1 cellular context compared by ENCODE assay signal in genomic region chr12:64669270-64669842, GRCh38.
A peak's percentile ranks its signal among the peaks of the same experiment; 100 is the strongest.
TF ChIP-seq lines count a peak whose summit lies in the region.

No MANE protein-coding gene starts in this region.

TF ChIP-seq in HepG2, 621 proteins besides CTCF, POLR2A, EP300 and RAD21 (continued from another document and continues in another):
- peak; percentile 42; the same call in 1 of the 2 replicates for TF ChIP-seq GFI1 (CRISPR knock-in tag; IDR thresholded peaks at IDR 0.05; ENCODE audit: borderline replicate concordance)
- no peak for TF ChIP-seq ZNF83 (CRISPR knock-in tag; IDR thresholded peaks at IDR 0.05; ENCODE audit: borderline replicate concordance)
- no peak for TF ChIP-seq HOXA9 (CRISPR knock-in tag; IDR thresholded peaks at IDR 0.05; ENCODE audit: borderline replicate concordance)
- TF ChIP-seq ASH2L (IDR thresholded peaks at IDR 0.05; ENCODE audit: insufficient read length, low read depth, low read length) = no peak
- TF ChIP-seq PHF21A (CRISPR knock-in tag; IDR thresholded peaks at IDR 0.05) = 0 out of 2 replicates have a peak, but pooled peaks have one; percentile 41
- peak; percentile 28; the same call in 1 of the 2 replicates for TF ChIP-seq FOXP4 (CRISPR knock-in tag; IDR thresholded peaks at IDR 0.05)
- TF ChIP-seq, protein P1, sequence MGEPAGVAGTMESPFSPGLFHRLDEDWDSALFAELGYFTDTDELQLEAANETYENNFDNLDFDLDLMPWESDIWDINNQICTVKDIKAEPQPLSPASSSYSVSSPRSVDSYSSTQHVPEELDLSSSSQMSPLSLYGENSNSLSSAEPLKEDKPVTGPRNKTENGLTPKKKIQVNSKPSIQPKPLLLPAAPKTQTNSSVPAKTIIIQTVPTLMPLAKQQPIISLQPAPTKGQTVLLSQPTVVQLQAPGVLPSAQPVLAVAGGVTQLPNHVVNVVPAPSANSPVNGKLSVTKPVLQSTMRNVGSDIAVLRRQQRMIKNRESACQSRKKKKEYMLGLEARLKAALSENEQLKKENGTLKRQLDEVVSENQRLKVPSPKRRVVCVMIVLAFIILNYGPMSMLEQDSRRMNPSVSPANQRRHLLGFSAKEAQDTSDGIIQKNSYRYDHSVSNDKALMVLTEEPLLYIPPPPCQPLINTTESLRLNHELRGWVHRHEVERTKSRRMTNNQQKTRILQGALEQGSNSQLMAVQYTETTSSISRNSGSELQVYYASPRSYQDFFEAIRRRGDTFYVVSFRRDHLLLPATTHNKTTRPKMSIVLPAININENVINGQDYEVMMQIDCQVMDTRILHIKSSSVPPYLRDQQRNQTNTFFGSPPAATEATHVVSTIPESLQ (CRISPR knock-in tag; conservative IDR thresholded peaks at IDR 0.05) = no peak
- TF ChIP-seq MIER3 (CRISPR knock-in tag; IDR thresholded peaks at IDR 0.05; ENCODE audit: borderline replicate concordance) = 0 out of 2 replicates have a peak, but pooled peaks have one; percentile 64
- TF ChIP-seq, protein P2, sequence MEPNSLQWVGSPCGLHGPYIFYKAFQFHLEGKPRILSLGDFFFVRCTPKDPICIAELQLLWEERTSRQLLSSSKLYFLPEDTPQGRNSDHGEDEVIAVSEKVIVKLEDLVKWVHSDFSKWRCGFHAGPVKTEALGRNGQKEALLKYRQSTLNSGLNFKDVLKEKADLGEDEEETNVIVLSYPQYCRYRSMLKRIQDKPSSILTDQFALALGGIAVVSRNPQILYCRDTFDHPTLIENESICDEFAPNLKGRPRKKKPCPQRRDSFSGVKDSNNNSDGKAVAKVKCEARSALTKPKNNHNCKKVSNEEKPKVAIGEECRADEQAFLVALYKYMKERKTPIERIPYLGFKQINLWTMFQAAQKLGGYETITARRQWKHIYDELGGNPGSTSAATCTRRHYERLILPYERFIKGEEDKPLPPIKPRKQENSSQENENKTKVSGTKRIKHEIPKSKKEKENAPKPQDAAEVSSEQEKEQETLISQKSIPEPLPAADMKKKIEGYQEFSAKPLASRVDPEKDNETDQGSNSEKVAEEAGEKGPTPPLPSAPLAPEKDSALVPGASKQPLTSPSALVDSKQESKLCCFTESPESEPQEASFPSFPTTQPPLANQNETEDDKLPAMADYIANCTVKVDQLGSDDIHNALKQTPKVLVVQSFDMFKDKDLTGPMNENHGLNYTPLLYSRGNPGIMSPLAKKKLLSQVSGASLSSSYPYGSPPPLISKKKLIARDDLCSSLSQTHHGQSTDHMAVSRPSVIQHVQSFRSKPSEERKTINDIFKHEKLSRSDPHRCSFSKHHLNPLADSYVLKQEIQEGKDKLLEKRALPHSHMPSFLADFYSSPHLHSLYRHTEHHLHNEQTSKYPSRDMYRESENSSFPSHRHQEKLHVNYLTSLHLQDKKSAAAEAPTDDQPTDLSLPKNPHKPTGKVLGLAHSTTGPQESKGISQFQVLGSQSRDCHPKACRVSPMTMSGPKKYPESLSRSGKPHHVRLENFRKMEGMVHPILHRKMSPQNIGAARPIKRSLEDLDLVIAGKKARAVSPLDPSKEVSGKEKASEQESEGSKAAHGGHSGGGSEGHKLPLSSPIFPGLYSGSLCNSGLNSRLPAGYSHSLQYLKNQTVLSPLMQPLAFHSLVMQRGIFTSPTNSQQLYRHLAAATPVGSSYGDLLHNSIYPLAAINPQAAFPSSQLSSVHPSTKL (CRISPR knock-in tag; IDR thresholded peaks at IDR 0.05) = peak; percentile 44; the same call in 1 of the 2 replicates
- TF ChIP-seq SPEN (CRISPR knock-in tag; IDR thresholded peaks at IDR 0.05; ENCODE audit: low read depth) = peak; percentile 62; the same call in 1 of the 2 replicates
- no peak for TF ChIP-seq ZBTB4 (CRISPR knock-in tag; IDR thresholded peaks at IDR 0.05; ENCODE audit: borderline replicate concordance)
- TF ChIP-seq, protein P3, sequence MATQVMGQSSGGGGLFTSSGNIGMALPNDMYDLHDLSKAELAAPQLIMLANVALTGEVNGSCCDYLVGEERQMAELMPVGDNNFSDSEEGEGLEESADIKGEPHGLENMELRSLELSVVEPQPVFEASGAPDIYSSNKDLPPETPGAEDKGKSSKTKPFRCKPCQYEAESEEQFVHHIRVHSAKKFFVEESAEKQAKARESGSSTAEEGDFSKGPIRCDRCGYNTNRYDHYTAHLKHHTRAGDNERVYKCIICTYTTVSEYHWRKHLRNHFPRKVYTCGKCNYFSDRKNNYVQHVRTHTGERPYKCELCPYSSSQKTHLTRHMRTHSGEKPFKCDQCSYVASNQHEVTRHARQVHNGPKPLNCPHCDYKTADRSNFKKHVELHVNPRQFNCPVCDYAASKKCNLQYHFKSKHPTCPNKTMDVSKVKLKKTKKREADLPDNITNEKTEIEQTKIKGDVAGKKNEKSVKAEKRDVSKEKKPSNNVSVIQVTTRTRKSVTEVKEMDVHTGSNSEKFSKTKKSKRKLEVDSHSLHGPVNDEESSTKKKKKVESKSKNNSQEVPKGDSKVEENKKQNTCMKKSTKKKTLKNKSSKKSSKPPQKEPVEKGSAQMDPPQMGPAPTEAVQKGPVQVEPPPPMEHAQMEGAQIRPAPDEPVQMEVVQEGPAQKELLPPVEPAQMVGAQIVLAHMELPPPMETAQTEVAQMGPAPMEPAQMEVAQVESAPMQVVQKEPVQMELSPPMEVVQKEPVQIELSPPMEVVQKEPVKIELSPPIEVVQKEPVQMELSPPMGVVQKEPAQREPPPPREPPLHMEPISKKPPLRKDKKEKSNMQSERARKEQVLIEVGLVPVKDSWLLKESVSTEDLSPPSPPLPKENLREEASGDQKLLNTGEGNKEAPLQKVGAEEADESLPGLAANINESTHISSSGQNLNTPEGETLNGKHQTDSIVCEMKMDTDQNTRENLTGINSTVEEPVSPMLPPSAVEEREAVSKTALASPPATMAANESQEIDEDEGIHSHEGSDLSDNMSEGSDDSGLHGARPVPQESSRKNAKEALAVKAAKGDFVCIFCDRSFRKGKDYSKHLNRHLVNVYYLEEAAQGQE (IDR thresholded peaks at IDR 0.05; ENCODE audit: borderline replicate concordance in 1 of 2, low read depth in 1 of 2, low read length in 2 of 2) = 0 out of 4 replicates have a peak, but pooled peaks of 1 of the 2 experiments have one; percentile 39
- TF ChIP-seq NAIF1 (CRISPR knock-in tag; IDR thresholded peaks at IDR 0.05; ENCODE audit: borderline replicate concordance) = no peak
- no peak for TF ChIP-seq SOX6 (IDR thresholded peaks at IDR 0.05)
- peak; percentile 49; the same call in 1 of the 2 replicates for TF ChIP-seq SOX6 (CRISPR knock-in tag; IDR thresholded peaks at IDR 0.05)
- TF ChIP-seq ZGPAT (CRISPR knock-in tag; IDR thresholded peaks at IDR 0.05) = peak; percentile 38; the same call in 1 of the 2 replicates
- 0 out of 2 replicates have a peak, but pooled peaks have one; percentile 26 for TF ChIP-seq CBX5 (CRISPR knock-in tag; IDR thresholded peaks at IDR 0.05; ENCODE audit: borderline replicate concordance)
- no peak for TF ChIP-seq BCLAF1 (IDR thresholded peaks at IDR 0.05)
- TF ChIP-seq FOXJ3 (CRISPR knock-in tag; IDR thresholded peaks at IDR 0.05; ENCODE audit: borderline replicate concordance) = peak; percentile 17; the same call in 1 of the 2 replicates
- TF ChIP-seq MED1 (CRISPR knock-in tag; IDR thresholded peaks at IDR 0.05) = peak; percentile 24; the same call in 1 of the 2 replicates
- no peak for TF ChIP-seq ZNF136 (CRISPR knock-in tag; IDR thresholded peaks at IDR 0.05; ENCODE audit: low read depth)
- no peak for TF ChIP-seq ZNF543 (CRISPR knock-in tag; IDR thresholded peaks at IDR 0.05)
- TF ChIP-seq KDM2A (CRISPR knock-in tag; IDR thresholded peaks at IDR 0.05; ENCODE audit: borderline replicate concordance, low read depth) = peak; percentile 64; the same call in 1 of the 2 replicates
- TF ChIP-seq HOMEZ (CRISPR knock-in tag; IDR thresholded peaks at IDR 0.05; ENCODE audit: low read depth) = 0 out of 2 replicates have a peak, but pooled peaks have one; percentile 15
- no peak for TF ChIP-seq HCFC1 (IDR thresholded peaks at IDR 0.05; ENCODE audit: low read depth, low read length)
